ENCODE assay signal across 8 cellular contexts in genomic region chr6:26104457-26105108, GRCh38. TPM values are rescaled to one million over a fixed set of nuclear protein-coding genes. Genes with fewer than 3 reads are reported as not detected.
A peak's percentile ranks its signal among the peaks of the same experiment; 100 is the strongest.
DNase-seq lines count a peak whose midpoint lies in the region; ATAC-seq lines count a peak whose summit lies in the region.

No MANE protein-coding gene starts in this region.

- peaks cover 9% of the 10 kb centered on the region; the same call in 1 of the 2 replicates for H3K9me3 ChIP-seq in ES-I3 (ENCODE audit: control insufficient read depth, insufficient read depth, low read length)

- H3K27ac Mint-ChIP-seq in activated T-helper 1 cell treated with anti-CD3 and anti-CD28 coated beads, Interleukin-12 subunit alpha, Interleukin-12 subunit beta, Interleukin-2, Interleukin-4 antibody, amounts not matched to agents 30 ng/mL and 10 ng/mL and 1 ng/mL, durations not matched to agents 14 hours and 24 hours and 36 hours, result peak overlapping the region; percentile 99
- peak overlapping the region; percentile 96 for H3K27ac Mint-ChIP-seq in stimulated activated naive B cell treated with anti-CD40 and anti-IgM and Interleukin-4, amounts not matched to agents 10 μg/mL and 1 μg/mL and 100 μg/mL, for 72 hours

- no peaks in the 10 kb centered on the region for H3K36me3 ChIP-seq in ES-I3 (ENCODE audit: insufficient read depth, low read length)

- DNase-seq in activated T-helper 1 cell treated with anti-CD3 and anti-CD28 coated beads, Interleukin-12 subunit alpha, Interleukin-12 subunit beta, Interleukin-2, Interleukin-4 antibody, amounts not matched to agents 30 ng/mL and 10 ng/mL and 1 ng/mL, durations not matched to agents 14 hours and 24 hours and 36 hours (ENCODE audit: low spot score), result no peak
- no peak for DNase-seq in stimulated activated naive B cell treated with anti-CD40 and anti-IgM and Interleukin-4, amounts not matched to agents 10 μg/mL and 1 μg/mL and 100 μg/mL, for 72 hours
- no peak for DNase-seq in iPS-NIHi7 (ENCODE audit: extremely low spot score)
- DNase-seq in NCI-H1048 (lab: John Stamatoyannopoulos, UW), result no peak

- H3K27me3 Mint-ChIP-seq in activated T-helper 1 cell treated with anti-CD3 and anti-CD28 coated beads, Interleukin-12 subunit alpha, Interleukin-12 subunit beta, Interleukin-2, Interleukin-4 antibody, amounts not matched to agents 30 ng/mL and 10 ng/mL and 1 ng/mL, durations not matched to agents 14 hours and 24 hours and 36 hours (ENCODE audit: insufficient read depth), result peaks cover 2% of the 10 kb centered on the region
- peaks cover 0 to 4% of the 10 kb centered on the region in 2 donors for H3K27me3 Mint-ChIP-seq in stimulated activated naive B cell treated with anti-CD40 and anti-IgM and Interleukin-4, amounts not matched to agents 10 μg/mL and 1 μg/mL and 100 μg/mL, for 72 hours

- no peaks in the 10 kb centered on the region for H3K9me3 Mint-ChIP-seq in activated T-helper 1 cell treated with anti-CD3 and anti-CD28 coated beads, Interleukin-12 subunit alpha, Interleukin-12 subunit beta, Interleukin-2, Interleukin-4 antibody, amounts not matched to agents 30 ng/mL and 10 ng/mL and 1 ng/mL, durations not matched to agents 14 hours and 24 hours and 36 hours
- H3K9me3 Mint-ChIP-seq in stimulated activated naive B cell treated with anti-CD40 and anti-IgM and Interleukin-4, amounts not matched to agents 10 μg/mL and 1 μg/mL and 100 μg/mL, for 72 hours, result peaks cover 0 to 8% of the 10 kb centered on the region in 2 donors

- H3K4me3 Mint-ChIP-seq in activated T-helper 1 cell treated with anti-CD3 and anti-CD28 coated beads, Interleukin-12 subunit alpha, Interleukin-12 subunit beta, Interleukin-2, Interleukin-4 antibody, amounts not matched to agents 30 ng/mL and 10 ng/mL and 1 ng/mL, durations not matched to agents 14 hours and 24 hours and 36 hours, result peak overlapping the region; percentile 90
- peak overlapping the region; percentile 83 to 87 for H3K4me3 Mint-ChIP-seq in stimulated activated naive B cell treated with anti-CD40 and anti-IgM and Interleukin-4, amounts not matched to agents 10 μg/mL and 1 μg/mL and 100 μg/mL, for 72 hours

- H3K4me3 ChIP-seq in iPS-11a (ENCODE audit: low read depth, low read length), result peak overlapping the region; percentile 35

- ATAC-seq in HG03103 (IDR thresholded peaks at IDR 0.05; ENCODE audit: low read depth, unreplicated experiment), result peak; percentile 15
- peak; percentile 28 to 33 for ATAC-seq in stimulated activated naive B cell treated with anti-CD40 and anti-IgM and Interleukin-4, amounts not matched to agents 10 μg/mL and 1 μg/mL and 100 μg/mL, for 72 hours (replicated peaks)
- no peak for ATAC-seq in HG02763 (IDR thresholded peaks at IDR 0.05; ENCODE audit: unreplicated experiment)

- H3K4me1 ChIP-seq in ES-I3 (ENCODE audit: insufficient read depth, low read length), result peaks cover 10% of the 10 kb centered on the region; the same call in 1 of the 2 replicates

- H3K9ac ChIP-seq in ES-I3 (ENCODE audit: low read depth, low read length), result peak overlapping the region; percentile 55

- H3K36me3 Mint-ChIP-seq in activated T-helper 1 cell treated with anti-CD3 and anti-CD28 coated beads, Interleukin-12 subunit alpha, Interleukin-12 subunit beta, Interleukin-2, Interleukin-4 antibody, amounts not matched to agents 30 ng/mL and 10 ng/mL and 1 ng/mL, durations not matched to agents 14 hours and 24 hours and 36 hours (ENCODE audit: low read depth), result no peaks in the 10 kb centered on the region
- H3K36me3 Mint-ChIP-seq in stimulated activated naive B cell treated with anti-CD40 and anti-IgM and Interleukin-4, amounts not matched to agents 10 μg/mL and 1 μg/mL and 100 μg/mL, for 72 hours, result peaks cover 4 to 8% of the 10 kb centered on the region in 2 donors

- intact Hi-C loops in activated T-helper 1 cell treated with anti-CD3 and anti-CD28 coated beads, Interleukin-12 subunit alpha, Interleukin-12 subunit beta, Interleukin-2, Interleukin-4 antibody, amounts not matched to agents 30 ng/mL and 10 ng/mL and 1 ng/mL, durations not matched to agents 14 hours and 24 hours and 36 hours (cut with micrococcal nuclease), result loop anchor here (1.0 to 5.0 kb wide), 2 partner anchors 19 to 168 kb away; a partner anchor contains a TSS

- peaks cover 26% of the 10 kb centered on the region for H3K4me1 Mint-ChIP-seq in activated T-helper 1 cell treated with anti-CD3 and anti-CD28 coated beads, Interleukin-12 subunit alpha, Interleukin-12 subunit beta, Interleukin-2, Interleukin-4 antibody, amounts not matched to agents 30 ng/mL and 10 ng/mL and 1 ng/mL, durations not matched to agents 14 hours and 24 hours and 36 hours (ENCODE audit: low read depth)
- peaks cover 11 to 19% of the 10 kb centered on the region in 2 donors for H3K4me1 Mint-ChIP-seq in stimulated activated naive B cell treated with anti-CD40 and anti-IgM and Interleukin-4, amounts not matched to agents 10 μg/mL and 1 μg/mL and 100 μg/mL, for 72 hours

RNA-seq across cellular contexts. Expression of gene HFE, which starts 17.4 kb away (rescaled TPM):
- 0.13 and 0.37 TPM in 2 replicates for total RNA-seq in activated T-helper 1 cell treated with anti-CD3 and anti-CD28 coated beads, Interleukin-12 subunit alpha, Interleukin-12 subunit beta, Interleukin-2, Interleukin-4 antibody, amounts not matched to agents 30 ng/mL and 10 ng/mL and 1 ng/mL, durations not matched to agents 14 hours and 24 hours and 36 hours
